9 cellular contexts compared by ENCODE assay signal in the genomic region with DNA sequence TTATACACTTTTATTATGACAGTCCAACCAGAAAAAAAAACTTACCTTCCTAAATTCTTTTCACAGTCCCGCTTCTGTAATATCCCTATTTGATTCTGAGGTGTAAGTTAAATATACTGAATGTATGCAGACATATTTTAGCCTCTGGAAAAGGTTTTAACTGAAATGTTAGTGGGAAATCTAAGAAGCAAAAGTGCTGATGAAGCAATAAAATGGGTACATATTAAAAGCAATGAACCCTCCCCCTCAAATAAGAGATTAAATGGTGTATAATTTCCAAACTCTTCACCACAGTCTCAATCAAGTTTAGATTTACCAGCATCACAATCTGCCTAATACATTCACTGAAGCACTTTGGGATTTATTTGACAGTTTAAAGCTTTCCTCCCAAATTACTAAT.
"Had no signal": no experiment of that assay in that cellular context is flagged by ENCODE, and none has a peak within 500 bp of the region (broad histone marks: within the 10 kb centered on the region; RNA-seq: fewer than 3 reads in every experiment).

No MANE protein-coding gene starts in this region.

- H3K4me3 ChIP-seq: GM23338, HAP-1 had no signal

- H3K4me2 ChIP-seq: GM23338, KMS-11 had no signal

- H3K9me3 ChIP-seq: HAP-1 had no signal

- H3K36me3 ChIP-seq: HAP-1 had no signal

- ATAC-seq: GM23338, HCT116 had no signal

- DNase-seq: H7, HFFc6, Karpas-422, KBM-7 had no signal

- FAIRE-seq: HTR-8/SVneo had no signal

- H2AFZ ChIP-seq: GM23338 had no signal

- H3K9ac ChIP-seq: KMS-11 had no signal

- H3K27ac ChIP-seq: KMS-11 had no signal

- H3K4me1 ChIP-seq: HAP-1 had no signal
